In genomic region chr14:24258548-24259265, GRCh38 we compare ENCODE assay signal across 12 cellular contexts. TPM values are rescaled to one million over a fixed set of nuclear protein-coding genes. Genes with fewer than 3 reads are reported as not detected.
"Had no signal": no experiment of that assay in that cellular context is flagged by ENCODE, and none has a peak within 500 bp of the region (broad histone marks: within the 10 kb centered on the region; RNA-seq: fewer than 3 reads in every experiment).

No MANE protein-coding gene starts in this region.

- H3K9me3 Mint-ChIP-seq: activated B cell treated with CpG ODN at 0.5 μM for 24 hours; activated CD4-positive, alpha-beta T cell treated with anti-CD3 and anti-CD28 coated beads, Interleukin-2, amount 10 ng/mL, durations not matched to agents 24 days and 14 days; activated naive CD8-positive, alpha-beta T cell treated with anti-CD3 and anti-CD28 coated beads, Interleukin-2, amount 50 U/mL, for 24 hours; neural crest cell; stimulated activated effector memory CD8-positive, alpha-beta T cell treated with anti-CD3 and anti-CD28 coated beads, Interleukin-12 subunit alpha, Interleukin-12 subunit beta, amount 100 ng/mL, for 72 hours had no signal

- H3K36me3 ChIP-seq: ascending aorta, cardiac muscle cell had no signal

- H3K27me3 Mint-ChIP-seq: activated B cell treated with CpG ODN at 0.5 μM for 24 hours; activated CD4-positive, alpha-beta T cell treated with anti-CD3 and anti-CD28 coated beads, Interleukin-2, amount 10 ng/mL, durations not matched to agents 24 days and 14 days; activated naive CD8-positive, alpha-beta T cell treated with anti-CD3 and anti-CD28 coated beads, Interleukin-2, amount 50 U/mL, for 24 hours had no signal

- H3K4me1 Mint-ChIP-seq: activated B cell treated with CpG ODN at 0.5 μM for 24 hours; activated CD4-positive, alpha-beta T cell treated with anti-CD3 and anti-CD28 coated beads, Interleukin-2, amount 10 ng/mL, durations not matched to agents 24 days and 14 days; activated naive CD8-positive, alpha-beta T cell treated with anti-CD3 and anti-CD28 coated beads, Interleukin-2, amount 50 U/mL, for 24 hours; neural crest cell; stimulated activated effector memory CD8-positive, alpha-beta T cell treated with anti-CD3 and anti-CD28 coated beads, Interleukin-12 subunit alpha, Interleukin-12 subunit beta, amount 100 ng/mL, for 72 hours had no signal

- H3K27ac ChIP-seq: ascending aorta, cardiac muscle cell had no signal

- H3K4me3 Mint-ChIP-seq: activated B cell treated with CpG ODN at 0.5 μM for 24 hours; activated CD4-positive, alpha-beta T cell treated with anti-CD3 and anti-CD28 coated beads, Interleukin-2, amount 10 ng/mL, durations not matched to agents 24 days and 14 days; activated naive CD8-positive, alpha-beta T cell treated with anti-CD3 and anti-CD28 coated beads, Interleukin-2, amount 50 U/mL, for 24 hours; neural crest cell; stimulated activated effector memory CD8-positive, alpha-beta T cell treated with anti-CD3 and anti-CD28 coated beads, Interleukin-12 subunit alpha, Interleukin-12 subunit beta, amount 100 ng/mL, for 72 hours had no signal

- H3K4me1 ChIP-seq: ascending aorta had no signal

- H3K27me3 ChIP-seq: ascending aorta, cardiac muscle cell, tibial nerve had no signal

- ATAC-seq: activated naive CD8-positive, alpha-beta T cell treated with anti-CD3 and anti-CD28 coated beads, Interleukin-2, amount 50 U/mL, for 24 hours; stimulated activated effector memory CD8-positive, alpha-beta T cell treated with anti-CD3 and anti-CD28 coated beads, Interleukin-12 subunit alpha, Interleukin-12 subunit beta, amount 100 ng/mL, for 72 hours had no signal

- H3K27ac Mint-ChIP-seq: activated B cell treated with CpG ODN at 0.5 μM for 24 hours; activated CD4-positive, alpha-beta T cell treated with anti-CD3 and anti-CD28 coated beads, Interleukin-2, amount 10 ng/mL, durations not matched to agents 24 days and 14 days; activated naive CD8-positive, alpha-beta T cell treated with anti-CD3 and anti-CD28 coated beads, Interleukin-2, amount 50 U/mL, for 24 hours; stimulated activated effector memory CD8-positive, alpha-beta T cell treated with anti-CD3 and anti-CD28 coated beads, Interleukin-12 subunit alpha, Interleukin-12 subunit beta, amount 100 ng/mL, for 72 hours had no signal

- DNase-seq: activated B cell treated with CpG ODN at 0.5 μM for 24 hours; activated CD4-positive, alpha-beta T cell treated with anti-CD3 and anti-CD28 coated beads, Interleukin-2, amount 10 ng/mL, durations not matched to agents 24 days and 14 days; activated CD8-positive, alpha-beta memory T cell treated with anti-CD3 and anti-CD28 coated beads for 24 hours; activated naive CD4-positive, alpha-beta T cell treated with Interleukin-2 at 50 U/mL for 16 hours; activated naive CD8-positive, alpha-beta T cell treated with anti-CD3 and anti-CD28 coated beads, Interleukin-2, amount 50 U/mL, for 24 hours; T-helper 2 cell had no signal

- H3K4me3 ChIP-seq: ascending aorta, cardiac muscle cell, smooth muscle cell had no signal

- H3K9me3 ChIP-seq: ascending aorta, tibial nerve had no signal

- H3K4me2 ChIP-seq: smooth muscle cell had no signal

RNA-seq across cellular contexts. Expression of gene TGM1, which starts 4.3 kb away (rescaled TPM):
- polyA plus RNA-seq: cardiac muscle cell had no signal
